7 cellular contexts compared by ENCODE assay signal in genomic region chr16:31011815-31012214, GRCh38. TPM values are rescaled to one million over a fixed set of nuclear protein-coding genes. Genes with fewer than 3 reads are reported as not detected.
A peak's percentile ranks its signal among the peaks of the same experiment; 100 is the strongest.
DNase-seq lines count a peak whose midpoint lies in the region; ATAC-seq, FAIRE-seq and TF ChIP-seq lines count a peak whose summit lies in the region.
"Not testable (repeated sequence)": the region's sequence is repeated elsewhere in the genome, so short reads cannot be mapped to it uniquely, and the experiment has no call there.

No MANE protein-coding gene starts in this region.

- TF ChIP-seq CTCF in H1 (IDR thresholded peaks at IDR 0.05; ENCODE audit: control extremely low read depth in 1 of 3, insufficient read depth in 1 of 3, low read depth in 1 of 3, low read length in 3 of 3), result not testable (repeated sequence)

- 81% methylated on average over 7 of the region's 7 CpGs; no CpG with 5 or more reads in 1 of the 2 experiments for WGBS in H1 (ENCODE audit: extremely low coverage in 1 of 2, insufficient coverage in 1 of 2, insufficient read length in 1 of 2, insufficient replicate concordance in 2 of 2, low coverage in 1 of 2, low lambda C conversion rate in 2 of 2, missing lambda C conversion rate in 1 of 2), 2 experiments
- WGBS in neuronal stem cell (ENCODE audit: extremely low coverage in 2 of 2, insufficient read length in 2 of 2, insufficient replicate concordance in 1 of 2), 2 donors, result no CpG with 5 or more reads among the region's 7 CpGs

- not testable (repeated sequence) for H3K14ac ChIP-seq in H1 (ENCODE audit: insufficient read length); neuronal stem cell (ENCODE audit: low read length)

- H3K23me2 ChIP-seq in H1 (ENCODE audit: low read depth, low read length), result not testable (repeated sequence)

- not testable (repeated sequence) for H2AFZ ChIP-seq in H1 (ENCODE audit: low read length); neuronal stem cell (ENCODE audit: low read length)

- H3K56ac ChIP-seq in H1 (replicated peaks; ENCODE audit: insufficient read length, low read depth, low read length), result not testable (repeated sequence)

- TF ChIP-seq POLR2A in H1 (IDR thresholded peaks at IDR 0.05; ENCODE audit: control extremely low read depth in 1 of 2, low read depth in 2 of 2, low read length in 2 of 2), result not testable (repeated sequence)

- H2BK15ac ChIP-seq in H1 (ENCODE audit: low read length), result not testable (repeated sequence)
- H2BK15ac ChIP-seq in neuronal stem cell (ENCODE audit: low read length), result peak overlapping the region; percentile 19

- H4K20me1 ChIP-seq in H1 (replicated peaks in 1 of 2; ENCODE audit: control insufficient read depth in 1 of 2, insufficient read depth in 2 of 2, low read length in 2 of 2), result not testable (repeated sequence)

- H3K9ac ChIP-seq in H1 (replicated peaks in 1 of 4; ENCODE audit: extremely low read depth in 1 of 4, low read depth in 3 of 4, low read length in 3 of 4); neuronal stem cell (ENCODE audit: low read depth, low read length, poor library complexity): not testable (repeated sequence)

- not testable (repeated sequence) for H4K8ac ChIP-seq in H1 (ENCODE audit: extremely low read depth, insufficient read depth, low read length); neuronal stem cell (ENCODE audit: low read depth, low read length)

- not testable (repeated sequence) for H3K36me3 ChIP-seq in CD8-positive, alpha-beta memory T cell (ENCODE audit: insufficient read depth, low read length); H1 (ENCODE audit: control insufficient read depth in 2 of 4, insufficient read depth in 4 of 4, low read length in 3 of 4); naive thymus-derived CD4-positive, alpha-beta T cell (ENCODE audit: control insufficient read depth in 2 of 3, insufficient read depth in 3 of 3, low read length in 3 of 3); neuronal stem cell (replicated peaks in 1 of 2; ENCODE audit: control insufficient read depth in 2 of 2, insufficient read depth in 2 of 2, low read length in 2 of 2)

- POLR2A ChIA-PET in CD8-positive, alpha-beta memory T cell (lab: Charles Lee); activated naive CD8-positive, alpha-beta T cell treated with anti-CD3 and anti-CD28 coated beads, Interleukin-2, amount 10 ng/mL, durations not matched to agents 7 days and 5 days (lab: Charles Lee); naive thymus-derived CD4-positive, alpha-beta T cell (lab: Charles Lee): not testable (repeated sequence)
- POLR2A ChIA-PET in H1 (lab: Charles Lee; ENCODE audit: partially characterized antibody), result interaction anchor here (0.6 to 1.1 kb wide), 2 partner anchors 29 to 38 kb away, joined by 3 read pairs; no protein-coding TSS in a partner anchor

- not testable (repeated sequence) for H3K79me1 ChIP-seq in H1 (ENCODE audit: low read depth, low read length); neuronal stem cell (ENCODE audit: low read depth, low read length)

- not testable (repeated sequence) for H3K9me3 Mint-ChIP-seq in CD8-positive, alpha-beta memory T cell; T-helper 2 cell treated with Interferon-gamma antibody and Interleukin-4, amounts not matched to agents 5 μg/mL and 100 μg/mL, for 36 hours; activated T-cell treated with anti-CD3 and anti-CD28 coated beads, Interleukin-2, amount 50 U/mL, for 72 hours; activated naive CD8-positive, alpha-beta T cell treated with anti-CD3 and anti-CD28 coated beads, Interleukin-2, amount 10 ng/mL, durations not matched to agents 7 days and 5 days; naive thymus-derived CD4-positive, alpha-beta T cell

- peaks cover 10 to 20% (median 14%) of the 10 kb centered on the region in 3 donors for H3K4me1 Mint-ChIP-seq in CD8-positive, alpha-beta memory T cell
- H3K4me1 Mint-ChIP-seq in T-helper 2 cell treated with Interferon-gamma antibody and Interleukin-4, amounts not matched to agents 5 μg/mL and 100 μg/mL, for 36 hours (ENCODE audit: low read depth); activated naive CD8-positive, alpha-beta T cell treated with anti-CD3 and anti-CD28 coated beads, Interleukin-2, amount 10 ng/mL, durations not matched to agents 7 days and 5 days: not testable (repeated sequence)
- peaks cover 27% of the 10 kb centered on the region for H3K4me1 Mint-ChIP-seq in activated T-cell treated with anti-CD3 and anti-CD28 coated beads, Interleukin-2, amount 50 U/mL, for 72 hours (ENCODE audit: low read depth)
- peaks cover 13 to 27% (median 20%) of the 10 kb centered on the region in 7 donors for H3K4me1 Mint-ChIP-seq in naive thymus-derived CD4-positive, alpha-beta T cell

- peak overlapping the region; percentile 30 to 82 (median 70) for H3K4me3 Mint-ChIP-seq in CD8-positive, alpha-beta memory T cell
- H3K4me3 Mint-ChIP-seq in T-helper 2 cell treated with Interferon-gamma antibody and Interleukin-4, amounts not matched to agents 5 μg/mL and 100 μg/mL, for 36 hours, result peak overlapping the region; percentile 42
- H3K4me3 Mint-ChIP-seq in activated T-cell treated with anti-CD3 and anti-CD28 coated beads, Interleukin-2, amount 50 U/mL, for 72 hours, result peak overlapping the region; percentile 61 to 79
- peak overlapping the region; percentile 69 for H3K4me3 Mint-ChIP-seq in activated naive CD8-positive, alpha-beta T cell treated with anti-CD3 and anti-CD28 coated beads, Interleukin-2, amount 10 ng/mL, durations not matched to agents 7 days and 5 days
- H3K4me3 Mint-ChIP-seq in naive thymus-derived CD4-positive, alpha-beta T cell, result peak overlapping the region; percentile 67 to 89 (median 81)

- not testable (repeated sequence) for H2BK120ac ChIP-seq in H1 (replicated peaks; ENCODE audit: low read depth, low read length); neuronal stem cell (ENCODE audit: low read depth, low read length)

- H3K23ac ChIP-seq in H1 (ENCODE audit: insufficient read length); neuronal stem cell (ENCODE audit: low read depth, low read length, poor library complexity): not testable (repeated sequence)

- H3K27ac Mint-ChIP-seq in CD8-positive, alpha-beta memory T cell, result peak overlapping the region in 1 of 8 donors; percentile 66
- not testable (repeated sequence) for H3K27ac Mint-ChIP-seq in T-helper 2 cell treated with Interferon-gamma antibody and Interleukin-4, amounts not matched to agents 5 μg/mL and 100 μg/mL, for 36 hours; activated T-cell treated with anti-CD3 and anti-CD28 coated beads, Interleukin-2, amount 50 U/mL, for 72 hours; activated naive CD8-positive, alpha-beta T cell treated with anti-CD3 and anti-CD28 coated beads, Interleukin-2, amount 10 ng/mL, durations not matched to agents 7 days and 5 days
- peak overlapping the region in 5 of 9 donors; percentile 22 to 82 (median 67) for H3K27ac Mint-ChIP-seq in naive thymus-derived CD4-positive, alpha-beta T cell

- CTCF ChIA-PET in CD8-positive, alpha-beta memory T cell (lab: Charles Lee); naive thymus-derived CD4-positive, alpha-beta T cell (lab: Charles Lee): not testable (repeated sequence)
- CTCF ChIA-PET in H1 (lab: Charles Lee; ENCODE audit: partially characterized antibody), result interaction anchor here (1.1 to 2.2 kb wide), 2 partner anchors 27 to 58 kb away, joined by 3 to 8 read pairs; partner anchors contain the start of gene HSD3B7

- not testable (repeated sequence) for H4K91ac ChIP-seq in H1 (replicated peaks; ENCODE audit: insufficient read length, low read length); neuronal stem cell (ENCODE audit: low read depth, low read length, poor library complexity)

- H2AK5ac ChIP-seq in H1 (ENCODE audit: low read depth, low read length), result 0 out of 2 replicates have a peak overlapping the region, but pooled peaks have one; percentile 3
- H2AK5ac ChIP-seq in neuronal stem cell (ENCODE audit: low read depth, low read length), result not testable (repeated sequence)

- intact Hi-C loops in naive thymus-derived CD4-positive, alpha-beta T cell (cut with micrococcal nuclease), result loop anchor here in 1 of 2 donors (2.0 kb wide), 1 partner anchor 21 kb away; the partner anchor contains the start of gene STX4

- not testable (repeated sequence) for H2BK5ac ChIP-seq in H1 (ENCODE audit: low read depth, low read length); neuronal stem cell (ENCODE audit: low read length)

- H3K4me1 ChIP-seq in CD8-positive, alpha-beta memory T cell (ENCODE audit: insufficient read depth, low read length); naive thymus-derived CD4-positive, alpha-beta T cell (ENCODE audit: control insufficient read depth in 2 of 2, insufficient read depth in 2 of 2, low read length in 2 of 2); neuronal stem cell (ENCODE audit: control insufficient read depth in 2 of 2, insufficient read depth in 1 of 2, low read depth in 1 of 2, low read length in 2 of 2): not testable (repeated sequence)
- H3K4me1 ChIP-seq in H1 (replicated peaks in 1 of 4; ENCODE audit: control insufficient read depth in 3 of 4, insufficient read depth in 4 of 4, low read length in 3 of 4), result peaks cover 4 to 18% (median 6%) of the 10 kb centered on the region in 4 experiments

- H3K4ac ChIP-seq in H1 (replicated peaks; ENCODE audit: insufficient read length, low read depth, low read length); neuronal stem cell (ENCODE audit: low read length): not testable (repeated sequence)

- not testable (repeated sequence) for H3K36me3 Mint-ChIP-seq in CD8-positive, alpha-beta memory T cell; T-helper 2 cell treated with Interferon-gamma antibody and Interleukin-4, amounts not matched to agents 5 μg/mL and 100 μg/mL, for 36 hours (ENCODE audit: low read depth); activated T-cell treated with anti-CD3 and anti-CD28 coated beads, Interleukin-2, amount 50 U/mL, for 72 hours (ENCODE audit: insufficient read depth in 2 of 2); activated naive CD8-positive, alpha-beta T cell treated with anti-CD3 and anti-CD28 coated beads, Interleukin-2, amount 10 ng/mL, durations not matched to agents 7 days and 5 days; naive thymus-derived CD4-positive, alpha-beta T cell

- H4K5ac ChIP-seq in H1 (ENCODE audit: insufficient read length, low read depth, low read length), result not testable (repeated sequence)

- not testable (repeated sequence) for H3K27ac ChIP-seq in CD8-positive, alpha-beta memory T cell (ENCODE audit: low read depth, low read length); H1 (ENCODE audit: low read depth, low read length); naive thymus-derived CD4-positive, alpha-beta T cell (ENCODE audit: low read depth, low read length); neuronal stem cell (replicated peaks; ENCODE audit: low read length)

- peaks cover 29 to 44% of the 10 kb centered on the region in 2 donors for H3K27me3 Mint-ChIP-seq in CD8-positive, alpha-beta memory T cell
- H3K27me3 Mint-ChIP-seq in T-helper 2 cell treated with Interferon-gamma antibody and Interleukin-4, amounts not matched to agents 5 μg/mL and 100 μg/mL, for 36 hours (ENCODE audit: low read depth), result peaks cover 47% of the 10 kb centered on the region
- peaks cover 29% of the 10 kb centered on the region for H3K27me3 Mint-ChIP-seq in activated T-cell treated with anti-CD3 and anti-CD28 coated beads, Interleukin-2, amount 50 U/mL, for 72 hours (ENCODE audit: low read depth)
- peaks cover 49% of the 10 kb centered on the region for H3K27me3 Mint-ChIP-seq in activated naive CD8-positive, alpha-beta T cell treated with anti-CD3 and anti-CD28 coated beads, Interleukin-2, amount 10 ng/mL, durations not matched to agents 7 days and 5 days
- peaks cover 0 to 59% (median 22%) of the 10 kb centered on the region in 5 donors for H3K27me3 Mint-ChIP-seq in naive thymus-derived CD4-positive, alpha-beta T cell

- not testable (repeated sequence) for H3K4me2 ChIP-seq in H1 (ENCODE audit: insufficient read depth in 1 of 2, low read depth in 2 of 2, low read length in 2 of 2); neuronal stem cell (ENCODE audit: insufficient read depth, low read length, poor library complexity, severe bottlenecking)

- TF ChIP-seq EP300 in H1 (IDR thresholded peaks at IDR 0.05; ENCODE audit: borderline replicate concordance in 1 of 2, low read depth in 2 of 2, low read length in 2 of 2), result not testable (repeated sequence)

- not testable (repeated sequence) for DNase-seq in CD8-positive, alpha-beta memory T cell; T-helper 2 cell treated with Interferon-gamma antibody and Interleukin-4, amounts not matched to agents 5 μg/mL and 100 μg/mL, for 36 hours (ENCODE audit: low spot score); activated T-cell treated with anti-CD3 and anti-CD28 coated beads, Interleukin-2, amount 50 U/mL, for 72 hours; activated naive CD8-positive, alpha-beta T cell treated with anti-CD3 and anti-CD28 coated beads, Interleukin-2, amount 10 ng/mL, durations not matched to agents 7 days and 5 days; H1 (ENCODE audit: low read depth in 1 of 2, low spot score in 2 of 2); naive thymus-derived CD4-positive, alpha-beta T cell; neuronal stem cell (ENCODE audit: low spot score)

- H2BK20ac ChIP-seq in H1 (ENCODE audit: low read length), result not testable (repeated sequence)

- not testable (repeated sequence) for H3K18ac ChIP-seq in H1 (ENCODE audit: extremely low read depth, low read length); neuronal stem cell (ENCODE audit: low read length)

- not testable (repeated sequence) for H3K9me3 ChIP-seq in CD8-positive, alpha-beta memory T cell (ENCODE audit: low read length); H1 (ENCODE audit: insufficient read depth in 2 of 2, low read depth in 1 of 2, low read length in 1 of 2); naive thymus-derived CD4-positive, alpha-beta T cell (ENCODE audit: control insufficient read depth in 2 of 3, low read length in 3 of 3); neuronal stem cell (replicated peaks in 1 of 2; ENCODE audit: control insufficient read depth in 2 of 2, insufficient read depth in 1 of 2, low read depth in 1 of 2, low read length in 2 of 2)

- not testable (repeated sequence) for ATAC-seq in activated T-cell treated with anti-CD3 and anti-CD28 coated beads, Interleukin-2, amount 50 U/mL, for 72 hours (replicated peaks in 1 of 2); activated naive CD8-positive, alpha-beta T cell treated with anti-CD3 and anti-CD28 coated beads, Interleukin-2, amount 10 ng/mL, durations not matched to agents 7 days and 5 days (ENCODE audit: low read depth); naive thymus-derived CD4-positive, alpha-beta T cell

- TF ChIP-seq RAD21 in H1 (IDR thresholded peaks at IDR 0.05 in 1 of 2, conservative IDR thresholded peaks at IDR 0.05 in 1 of 2; ENCODE audit: low read depth in 2 of 2, low read length in 2 of 2), result not testable (repeated sequence)

- H3K4me3 ChIP-seq in CD8-positive, alpha-beta memory T cell (ENCODE audit: low read length); H1 (ENCODE audit: extremely low read depth in 1 of 4, insufficient read depth in 2 of 4, low read depth in 3 of 4, low read length in 4 of 4); naive thymus-derived CD4-positive, alpha-beta T cell (ENCODE audit: low read length); neuronal stem cell (ENCODE audit: low read length in 2 of 2): not testable (repeated sequence)

- H3K27me3 ChIP-seq in CD8-positive, alpha-beta memory T cell (ENCODE audit: insufficient read depth, low read length, poor library complexity, severe bottlenecking); H1 (replicated peaks in 1 of 4; ENCODE audit: control insufficient read depth in 3 of 4, extremely low read depth in 1 of 4, insufficient read depth in 3 of 4, low read length in 3 of 4); naive thymus-derived CD4-positive, alpha-beta T cell (ENCODE audit: control insufficient read depth in 2 of 2, insufficient read depth in 2 of 2, low read length in 2 of 2); neuronal stem cell (ENCODE audit: control insufficient read depth in 3 of 3, insufficient read depth in 3 of 3, low read depth in 1 of 3, low read length in 3 of 3): not testable (repeated sequence)

- not testable (repeated sequence) for H3K79me2 ChIP-seq in H1 (ENCODE audit: control insufficient read depth in 1 of 2, insufficient read depth in 2 of 2, low read length in 2 of 2)

- not testable (repeated sequence) for H2BK12ac ChIP-seq in H1 (ENCODE audit: low read depth, low read length); neuronal stem cell (ENCODE audit: low read length)

- not testable (repeated sequence) for FAIRE-seq in H1 (lab: Jason Lieb, UNC)

RNA-seq across cellular contexts. Expression of gene STX1B, which starts 1.4 kb away (rescaled TPM):
- total RNA-seq in CD8-positive, alpha-beta memory T cell, result under 1 TPM; 0.40 to 0.79 TPM
- polyA plus RNA-seq in CD8-positive, alpha-beta memory T cell, result 0.03 TPM
- 1 to 10 TPM; 2.2 to 6.1 TPM for total RNA-seq in activated T-cell treated with anti-CD3 and anti-CD28 coated beads, Interleukin-2, amount 50 U/mL, for 72 hours
- 1 to 10 TPM; 3.1 to 3.5 TPM for total RNA-seq in activated naive CD8-positive, alpha-beta T cell treated with anti-CD3 and anti-CD28 coated beads, Interleukin-2, amount 10 ng/mL, durations not matched to agents 7 days and 5 days
- total RNA-seq in H1 (2021; fragmentation: NEBNext Ultra II Directional; extraction: Animal tissue kit (Norgen Biotek cat#: 25700)), result 18.0 and 20.2 TPM in 2 replicates
- 8.9 and 14.6 TPM in 2 replicates for polyA plus RNA-seq in H1 (2011; rRNA removed)
- polyA plus RNA-seq in H1 (2011; cell fraction: cytosol; rRNA removed), result 11.0 TPM
- polyA plus RNA-seq in H1 (2011; cell fraction: nucleus; rRNA removed), result 35.1 TPM
- 10.7 to 16.1 TPM (median 14.3 TPM) in 4 replicates for polyA plus RNA-seq in H1 (2012, experiment 1 of 2)
- 5.6 TPM for polyA plus RNA-seq in H1 (2012, experiment 2 of 2)
- polyA plus RNA-seq in H1 (2013, experiment 1 of 2), result 10.6 TPM
- polyA plus RNA-seq in H1 (2013, experiment 2 of 2), result 11.2 TPM
- polyA minus RNA-seq in H1 (2011; rRNA and poly(A)+ RNA removed), result 10.7 and 12.1 TPM in 2 replicates
- polyA minus RNA-seq in H1 (2011; cell fraction: cytosol; rRNA and poly(A)+ RNA removed), result 9.2 TPM
- 11.6 TPM for polyA minus RNA-seq in H1 (2011; cell fraction: nucleus; rRNA and poly(A)+ RNA removed)
- 1 to 10 TPM; 1.7 to 5.2 (median 4.2) TPM for total RNA-seq in naive thymus-derived CD4-positive, alpha-beta T cell
- under 1 TPM; 0.37 to 0.51 TPM for polyA plus RNA-seq in naive thymus-derived CD4-positive, alpha-beta T cell
- polyA plus RNA-seq in neuronal stem cell (2013, experiment 1 of 2), result 11.9 TPM
- 10.7 TPM for polyA plus RNA-seq in neuronal stem cell (2013, experiment 2 of 2)

RNA-seq across cellular contexts. Expression of gene STX4, which starts 21.5 kb away (rescaled TPM):
- total RNA-seq in CD8-positive, alpha-beta memory T cell, result 10 to 100 TPM; 53.0 to 55.0 TPM
- 34.5 TPM for polyA plus RNA-seq in CD8-positive, alpha-beta memory T cell
- total RNA-seq in activated T-cell treated with anti-CD3 and anti-CD28 coated beads, Interleukin-2, amount 50 U/mL, for 72 hours, result 10 to 100 TPM; 51.8 to 54.7 TPM
- total RNA-seq in activated naive CD8-positive, alpha-beta T cell treated with anti-CD3 and anti-CD28 coated beads, Interleukin-2, amount 10 ng/mL, durations not matched to agents 7 days and 5 days, result 10 to 100 TPM; 82.8 to 84.8 TPM
- 32.3 and 39.2 TPM in 2 replicates for total RNA-seq in H1 (2021; fragmentation: NEBNext Ultra II Directional; extraction: Animal tissue kit (Norgen Biotek cat#: 25700))
- 25.8 and 32.1 TPM in 2 replicates for polyA plus RNA-seq in H1 (2011; rRNA removed)
- 32.7 TPM for polyA plus RNA-seq in H1 (2011; cell fraction: cytosol; rRNA removed)
- polyA plus RNA-seq in H1 (2011; cell fraction: nucleus; rRNA removed), result 52.9 TPM
- 44.8 to 51.5 TPM (median 47.5 TPM) in 4 replicates for polyA plus RNA-seq in H1 (2012, experiment 1 of 2)
- 16.4 TPM for polyA plus RNA-seq in H1 (2012, experiment 2 of 2)
- 39.8 TPM for polyA plus RNA-seq in H1 (2013, experiment 1 of 2)
- 42.0 TPM for polyA plus RNA-seq in H1 (2013, experiment 2 of 2)
- polyA minus RNA-seq in H1 (2011; rRNA and poly(A)+ RNA removed), result 14.5 and 27.1 TPM in 2 replicates
- 16.4 TPM for polyA minus RNA-seq in H1 (2011; cell fraction: cytosol; rRNA and poly(A)+ RNA removed)
- 12.5 TPM for polyA minus RNA-seq in H1 (2011; cell fraction: nucleus; rRNA and poly(A)+ RNA removed)
- 100 to 1,000 TPM in 3 of 5 experiments, 10 to 100 TPM in 2; 77.9 to 114 (median 100) TPM for total RNA-seq in naive thymus-derived CD4-positive, alpha-beta T cell
- polyA plus RNA-seq in naive thymus-derived CD4-positive, alpha-beta T cell, result 10 to 100 TPM; 23.1 to 33.1 TPM
- 28.2 TPM for polyA plus RNA-seq in neuronal stem cell (2013, experiment 1 of 2)
- 26.9 TPM for polyA plus RNA-seq in neuronal stem cell (2013, experiment 2 of 2)

RNA-seq across cellular contexts. Expression of gene HSD3B7, which starts 26.8 kb away (rescaled TPM):
- 1 to 10 TPM; 1.6 to 2.1 TPM for total RNA-seq in CD8-positive, alpha-beta memory T cell
- not detected for polyA plus RNA-seq in CD8-positive, alpha-beta memory T cell
- 1 to 10 TPM; 2.4 to 4.7 TPM for total RNA-seq in activated T-cell treated with anti-CD3 and anti-CD28 coated beads, Interleukin-2, amount 50 U/mL, for 72 hours
- total RNA-seq in activated naive CD8-positive, alpha-beta T cell treated with anti-CD3 and anti-CD28 coated beads, Interleukin-2, amount 10 ng/mL, durations not matched to agents 7 days and 5 days, result 10 to 100 TPM in 1 of 2 experiments, 1 to 10 TPM in 1; 8.5 to 10.9 TPM
- 2.9 and 3.1 TPM in 2 replicates for total RNA-seq in H1 (2021; fragmentation: NEBNext Ultra II Directional; extraction: Animal tissue kit (Norgen Biotek cat#: 25700))
- polyA plus RNA-seq in H1 (2011; rRNA removed), result 6.6 and 9.8 TPM in 2 replicates
- polyA plus RNA-seq in H1 (2011; cell fraction: cytosol; rRNA removed), result 5.6 TPM
- polyA plus RNA-seq in H1 (2011; cell fraction: nucleus; rRNA removed), result 9.9 TPM
- polyA plus RNA-seq in H1 (2012, experiment 1 of 2), result 1.2 to 4.1 TPM (median 3.8 TPM) in 4 replicates
- polyA plus RNA-seq in H1 (2012, experiment 2 of 2), result 5.2 TPM
- polyA plus RNA-seq in H1 (2013, experiment 1 of 2), result 2.6 TPM
- 2.5 TPM for polyA plus RNA-seq in H1 (2013, experiment 2 of 2)
- polyA minus RNA-seq in H1 (2011; rRNA and poly(A)+ RNA removed), result 2.3 and 2.9 TPM in 2 replicates
- 1.7 TPM for polyA minus RNA-seq in H1 (2011; cell fraction: cytosol; rRNA and poly(A)+ RNA removed)
- polyA minus RNA-seq in H1 (2011; cell fraction: nucleus; rRNA and poly(A)+ RNA removed), result 2.2 TPM
- total RNA-seq in naive thymus-derived CD4-positive, alpha-beta T cell, result 1 to 10 TPM in 4 of 5 experiments, under 1 TPM in 1; 0.66 to 7.0 (median 3.3) TPM
- under 1 TPM in 1 of 2 donors, not detected in 1; 0.08 TPM for polyA plus RNA-seq in naive thymus-derived CD4-positive, alpha-beta T cell
- polyA plus RNA-seq in neuronal stem cell (2013, experiment 1 of 2), result 0.73 TPM
- polyA plus RNA-seq in neuronal stem cell (2013, experiment 2 of 2), result 0.64 TPM

RNA-seq across cellular contexts. Expression of gene SETD1A, which starts 54.3 kb away (rescaled TPM):
- 10 to 100 TPM; 24.7 to 28.8 TPM for total RNA-seq in CD8-positive, alpha-beta memory T cell
- polyA plus RNA-seq in CD8-positive, alpha-beta memory T cell, result 2.6 TPM
- 10 to 100 TPM; 19.1 to 25.5 TPM for total RNA-seq in activated T-cell treated with anti-CD3 and anti-CD28 coated beads, Interleukin-2, amount 50 U/mL, for 72 hours
- total RNA-seq in activated naive CD8-positive, alpha-beta T cell treated with anti-CD3 and anti-CD28 coated beads, Interleukin-2, amount 10 ng/mL, durations not matched to agents 7 days and 5 days, result 10 to 100 TPM; 27.6 to 33.4 TPM
- 29.0 and 29.6 TPM in 2 replicates for total RNA-seq in H1 (2021; fragmentation: NEBNext Ultra II Directional; extraction: Animal tissue kit (Norgen Biotek cat#: 25700))
- polyA plus RNA-seq in H1 (2011; rRNA removed), result 4.8 and 8.3 TPM in 2 replicates
- 3.2 TPM for polyA plus RNA-seq in H1 (2011; cell fraction: cytosol; rRNA removed)
- polyA plus RNA-seq in H1 (2011; cell fraction: nucleus; rRNA removed), result 20.7 TPM
- 23.3 to 31.8 TPM (median 27.5 TPM) in 4 replicates for polyA plus RNA-seq in H1 (2012, experiment 1 of 2)
- polyA plus RNA-seq in H1 (2012, experiment 2 of 2), result 13.9 TPM
- 18.4 TPM for polyA plus RNA-seq in H1 (2013, experiment 1 of 2)
- 18.0 TPM for polyA plus RNA-seq in H1 (2013, experiment 2 of 2)
- 3.2 and 4.1 TPM in 2 replicates for polyA minus RNA-seq in H1 (2011; rRNA and poly(A)+ RNA removed)
- 8.7 TPM for polyA minus RNA-seq in H1 (2011; cell fraction: cytosol; rRNA and poly(A)+ RNA removed)
- 9.1 TPM for polyA minus RNA-seq in H1 (2011; cell fraction: nucleus; rRNA and poly(A)+ RNA removed)
- total RNA-seq in naive thymus-derived CD4-positive, alpha-beta T cell, result 10 to 100 TPM; 27.0 to 47.2 (median 36.8) TPM
- 1 to 10 TPM; 1.3 to 2.5 TPM for polyA plus RNA-seq in naive thymus-derived CD4-positive, alpha-beta T cell
- polyA plus RNA-seq in neuronal stem cell (2013, experiment 1 of 2), result 16.0 TPM
- 15.3 TPM for polyA plus RNA-seq in neuronal stem cell (2013, experiment 2 of 2)
